Comparison of ENCODE assay signal across 24 cellular contexts in genomic region chr2:60823694-60824305, GRCh38.
"Had no signal": no experiment of that assay in that cellular context is flagged by ENCODE, and none has a peak within 500 bp of the region (broad histone marks: within the 10 kb centered on the region; RNA-seq: fewer than 3 reads in every experiment).

No MANE protein-coding gene starts in this region.

- H3K9me3 ChIP-seq: left ventricle myocardium inferior, ovary, prostate gland, spleen, tibial nerve, upper lobe of left lung, vagina had no signal

- H3K4me3 ChIP-seq: left ventricle myocardium inferior, lung, ovary, prostate gland, spleen, tibial nerve, upper lobe of left lung, vagina had no signal

- H3K27me3 ChIP-seq: ovary, spleen, tibial nerve, upper lobe of left lung, vagina had no signal

- H3K27ac ChIP-seq: left ventricle myocardium inferior, ovary, prostate gland, spleen, tibial nerve, upper lobe of left lung, vagina had no signal

- H3K36me3 Mint-ChIP-seq: mesothelial cell of epicardium, naive B cell, natural killer cell had no signal

- H3K27ac Mint-ChIP-seq: natural killer cell; stimulated activated effector memory CD8-positive, alpha-beta T cell treated with anti-CD3 and anti-CD28 coated beads, Interleukin-12 subunit alpha, Interleukin-12 subunit beta, amount 100 ng/mL, for 72 hours; stimulated activated naive CD8-positive, alpha-beta T cell treated with anti-CD3 and anti-CD28 coated beads, Interleukin-15, amount 100 ng/mL, for 72 hours had no signal

- ATAC-seq: natural killer cell; right cardiac atrium; sciatic nerve; stimulated activated effector memory CD8-positive, alpha-beta T cell treated with anti-CD3 and anti-CD28 coated beads, Interleukin-12 subunit alpha, Interleukin-12 subunit beta, amount 100 ng/mL, for 72 hours; stimulated activated naive CD8-positive, alpha-beta T cell treated with anti-CD3 and anti-CD28 coated beads, Interleukin-15, amount 100 ng/mL, for 72 hours had no signal

- FAIRE-seq: small intestine had no signal

- H3K4me1 ChIP-seq: left ventricle myocardium inferior, prostate gland, tibial nerve, upper lobe of left lung, vagina had no signal

- H3K36me3 ChIP-seq: left ventricle myocardium inferior, ovary, prostate gland, spleen, tibial nerve, upper lobe of left lung, vagina had no signal

- DNase-seq: hypothalamus; islet precursor cell; left ventricle myocardium inferior; mesendoderm; naive B cell; natural killer cell; ovary; posterior cingulate gyrus; retina; right cardiac atrium; small intestine; spleen; stimulated activated CD4-positive, alpha-beta T cell treated with anti-CD3 and anti-CD28 coated beads, Interleukin-4, amount 100 ng/mL, for 24 hours; stimulated activated naive CD4-positive, alpha-beta T cell treated with Interleukin-2 at 50 U/mL for 16 hours; stimulated activated naive CD8-positive, alpha-beta T cell treated with anti-CD3 and anti-CD28 coated beads, Interleukin-15, amount 100 ng/mL, for 72 hours; substantia nigra; upper lobe of left lung had no signal

- H3K9me3 Mint-ChIP-seq: mesothelial cell of epicardium; naive B cell; natural killer cell; stimulated activated effector memory CD8-positive, alpha-beta T cell treated with anti-CD3 and anti-CD28 coated beads, Interleukin-12 subunit alpha, Interleukin-12 subunit beta, amount 100 ng/mL, for 72 hours; stimulated activated naive CD8-positive, alpha-beta T cell treated with anti-CD3 and anti-CD28 coated beads, Interleukin-15, amount 100 ng/mL, for 72 hours had no signal

- H3K27me3 Mint-ChIP-seq: naive B cell; stimulated activated naive CD8-positive, alpha-beta T cell treated with anti-CD3 and anti-CD28 coated beads, Interleukin-15, amount 100 ng/mL, for 72 hours had no signal

- H3K4me3 Mint-ChIP-seq: mesothelial cell of epicardium; natural killer cell; stimulated activated effector memory CD8-positive, alpha-beta T cell treated with anti-CD3 and anti-CD28 coated beads, Interleukin-12 subunit alpha, Interleukin-12 subunit beta, amount 100 ng/mL, for 72 hours; stimulated activated naive CD8-positive, alpha-beta T cell treated with anti-CD3 and anti-CD28 coated beads, Interleukin-15, amount 100 ng/mL, for 72 hours had no signal
